ENCODE assay signal across 33 cellular contexts in the genomic region with DNA sequence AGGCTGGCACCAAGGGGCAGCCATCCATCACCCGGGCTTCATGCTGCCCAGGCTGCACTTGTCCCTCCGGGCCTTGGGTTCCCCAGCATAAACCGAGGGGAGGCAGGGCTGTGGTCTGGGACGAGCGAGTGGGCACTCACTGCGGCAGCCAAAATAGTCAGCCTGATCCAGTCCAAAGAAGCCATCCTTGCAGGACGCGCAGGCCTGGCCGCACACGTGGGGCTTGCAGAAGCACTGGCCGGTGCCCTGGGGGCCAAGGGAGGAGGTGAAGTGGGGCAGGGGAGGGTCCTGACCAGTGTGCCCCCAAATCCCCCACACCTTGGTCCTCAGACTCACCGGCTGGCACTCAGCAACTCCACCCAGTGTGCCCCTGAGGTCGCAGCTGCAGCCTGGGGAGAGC.
"Had no signal": no experiment of that assay in that cellular context is flagged by ENCODE, and none has a peak within 500 bp of the region (broad histone marks: within the 10 kb centered on the region; RNA-seq: fewer than 3 reads in every experiment).

No MANE protein-coding gene starts in this region.

- H3K4me3 ChIP-seq: adrenal gland, body of pancreas, esophagus squamous epithelium, gastroesophageal sphincter, heart right ventricle had no signal

- H3K27me3 ChIP-seq: adrenal gland, body of pancreas, esophagus squamous epithelium, gastroesophageal sphincter, heart right ventricle had no signal

- H3K9me3 ChIP-seq: adrenal gland, body of pancreas, esophagus squamous epithelium, gastroesophageal sphincter, heart right ventricle had no signal

- ATAC-seq: activated CD4-positive, CD25-positive, alpha-beta regulatory T cell treated with anti-CD3 and anti-CD28 coated beads, Interleukin-2, amount 50 U/mL, for 24 hours; activated CD8-positive, alpha-beta memory T cell treated with anti-CD3 and anti-CD28 coated beads, Interleukin-2, amount 10 ng/mL, durations not matched to agents 7 days and 5 days; activated CD8-positive, alpha-beta T cell treated with anti-CD3 and anti-CD28 coated beads, Interleukin-2, amount 10 ng/mL, durations not matched to agents 7 days and 5 days; activated naive CD8-positive, alpha-beta T cell treated with anti-CD3 and anti-CD28 coated beads, Interleukin-2, amount 50 U/mL, for 24 hours; body of pancreas; heart right ventricle; T-helper 17 cell had no signal

- H3K4me1 ChIP-seq: adrenal gland, body of pancreas, gastroesophageal sphincter had no signal

- H3K36me3 Mint-ChIP-seq: activated CD4-positive, alpha-beta memory T cell treated with anti-CD3 and anti-CD28 coated beads for 36 hours; activated CD8-positive, alpha-beta memory T cell treated with anti-CD3 and anti-CD28 coated beads, Interleukin-2, amount 10 ng/mL, durations not matched to agents 7 days and 5 days; activated naive CD4-positive, alpha-beta T cell treated with anti-CD3 and anti-CD28 coated beads, Interleukin-2, amount 50 U/mL, for 24 hours; activated naive CD8-positive, alpha-beta T cell treated with anti-CD3 and anti-CD28 coated beads for 36 hours had no signal

- H3K4me3 Mint-ChIP-seq: activated B cell treated with CpG ODN at 0.5 μM for 24 hours; activated CD4-positive, alpha-beta memory T cell treated with anti-CD3 and anti-CD28 coated beads for 36 hours; activated CD4-positive, alpha-beta T cell treated with anti-CD3 and anti-CD28 coated beads, Interleukin-2, amount 10 ng/mL, durations not matched to agents 24 days and 14 days; activated CD8-positive, alpha-beta memory T cell treated with anti-CD3 and anti-CD28 coated beads, Interleukin-2, amount 10 ng/mL, durations not matched to agents 7 days and 5 days; activated CD8-positive, alpha-beta T cell treated with anti-CD3 and anti-CD28 coated beads, Interleukin-2, amount 10 ng/mL, durations not matched to agents 7 days and 5 days; activated naive CD4-positive, alpha-beta T cell treated with anti-CD3 and anti-CD28 coated beads for 36 hours; activated naive CD4-positive, alpha-beta T cell treated with anti-CD3 and anti-CD28 coated beads, Interleukin-2, amount 50 U/mL, for 24 hours; activated naive CD8-positive, alpha-beta T cell treated with anti-CD3 and anti-CD28 coated beads for 36 hours; activated naive CD8-positive, alpha-beta T cell treated with anti-CD3 and anti-CD28 coated beads, Interleukin-2, amount 50 U/mL, for 24 hours; activated T-helper 1 cell treated with anti-CD3 and anti-CD28 coated beads, Interleukin-12 subunit alpha, Interleukin-12 subunit beta, Interleukin-2, Interleukin-4 antibody, amounts not matched to agents 30 ng/mL and 10 ng/mL and 1 ng/mL, durations not matched to agents 14 hours and 24 hours and 36 hours; T-helper 17 cell; T-helper 2 cell treated with Interferon-gamma antibody and Interleukin-4, amounts not matched to agents 5 μg/mL and 100 μg/mL, for 36 hours had no signal

- H3K9me3 Mint-ChIP-seq: activated B cell treated with CpG ODN at 0.5 μM for 24 hours; activated CD4-positive, alpha-beta memory T cell treated with anti-CD3 and anti-CD28 coated beads for 36 hours; activated CD4-positive, alpha-beta T cell treated with anti-CD3 and anti-CD28 coated beads, Interleukin-2, amount 10 ng/mL, durations not matched to agents 24 days and 14 days; activated naive CD4-positive, alpha-beta T cell treated with anti-CD3 and anti-CD28 coated beads for 36 hours; activated naive CD4-positive, alpha-beta T cell treated with anti-CD3 and anti-CD28 coated beads, Interleukin-2, amount 50 U/mL, for 24 hours; activated naive CD8-positive, alpha-beta T cell treated with anti-CD3 and anti-CD28 coated beads for 36 hours; activated naive CD8-positive, alpha-beta T cell treated with anti-CD3 and anti-CD28 coated beads, Interleukin-2, amount 50 U/mL, for 24 hours; activated T-helper 1 cell treated with anti-CD3 and anti-CD28 coated beads, Interleukin-12 subunit alpha, Interleukin-12 subunit beta, Interleukin-2, Interleukin-4 antibody, amounts not matched to agents 30 ng/mL and 10 ng/mL and 1 ng/mL, durations not matched to agents 14 hours and 24 hours and 36 hours; activated T-helper 2 cell treated with anti-CD3 and anti-CD28 coated beads, Interferon-gamma antibody, Interleukin-2, Interleukin-4, amounts not matched to agents 10 μg/mL and 5 μg/mL and 100 μg/mL, durations not matched to agents 14 hours and 24 hours and 36 hours; T-helper 2 cell treated with Interferon-gamma antibody and Interleukin-4, amounts not matched to agents 5 μg/mL and 100 μg/mL, for 36 hours had no signal

- DNase-seq: activated B cell treated with CpG ODN at 0.5 μM for 24 hours; activated CD4-positive, alpha-beta memory T cell treated with anti-CD3 and anti-CD28 coated beads for 36 hours; activated CD4-positive, alpha-beta T cell treated with anti-CD3 and anti-CD28 coated beads, Interleukin-2, amount 10 ng/mL, durations not matched to agents 24 days and 14 days; activated CD8-positive, alpha-beta memory T cell treated with anti-CD3 and anti-CD28 coated beads, Interleukin-2, amount 10 ng/mL, durations not matched to agents 7 days and 5 days; activated CD8-positive, alpha-beta memory T cell treated with anti-CD3 and anti-CD28 coated beads, Interleukin-2, amount 50 U/mL, for 4 hours; activated CD8-positive, alpha-beta T cell treated with anti-CD3 and anti-CD28 coated beads, Interleukin-2, amount 10 ng/mL, durations not matched to agents 7 days and 5 days; activated effector memory CD4-positive, alpha-beta T cell treated with anti-CD3 and anti-CD28 coated beads, Interleukin-2, amount 50 U/mL, for 16 hours; activated naive CD4-positive, alpha-beta T cell treated with anti-CD3 and anti-CD28 coated beads for 36 hours; activated naive CD8-positive, alpha-beta T cell treated with anti-CD3 and anti-CD28 coated beads for 36 hours; activated naive CD8-positive, alpha-beta T cell treated with anti-CD3 and anti-CD28 coated beads, Interleukin-2, amount 50 U/mL, for 24 hours; activated T-cell treated with anti-CD3 and anti-CD28 coated beads, Interleukin-2, amount 50 U/mL, for 1 hour; activated T-cell treated with anti-CD3 and anti-CD28 coated beads, Interleukin-2, amount 50 U/mL, for 48 hours; adrenal gland; amygdala; aorta; body of pancreas; caudate nucleus; cortex of kidney; dermis blood vessel endothelial cell; effector CD4-positive, alpha-beta T cell; esophagus squamous epithelium; foreskin melanocyte; heart right ventricle; T-helper 17 cell; T1000; WERI-Rb-1 had no signal

- H3K27ac Mint-ChIP-seq: activated CD4-positive, alpha-beta memory T cell treated with anti-CD3 and anti-CD28 coated beads for 36 hours; activated CD4-positive, alpha-beta T cell treated with anti-CD3 and anti-CD28 coated beads, Interleukin-2, amount 10 ng/mL, durations not matched to agents 24 days and 14 days; activated CD8-positive, alpha-beta memory T cell treated with anti-CD3 and anti-CD28 coated beads, Interleukin-2, amount 10 ng/mL, durations not matched to agents 7 days and 5 days; activated CD8-positive, alpha-beta T cell treated with anti-CD3 and anti-CD28 coated beads, Interleukin-2, amount 10 ng/mL, durations not matched to agents 7 days and 5 days; activated naive CD4-positive, alpha-beta T cell treated with anti-CD3 and anti-CD28 coated beads for 36 hours; activated naive CD4-positive, alpha-beta T cell treated with anti-CD3 and anti-CD28 coated beads, Interleukin-2, amount 50 U/mL, for 24 hours; activated naive CD8-positive, alpha-beta T cell treated with anti-CD3 and anti-CD28 coated beads for 36 hours; activated naive CD8-positive, alpha-beta T cell treated with anti-CD3 and anti-CD28 coated beads, Interleukin-2, amount 50 U/mL, for 24 hours; activated T-helper 1 cell treated with anti-CD3 and anti-CD28 coated beads, Interleukin-12 subunit alpha, Interleukin-12 subunit beta, Interleukin-2, Interleukin-4 antibody, amounts not matched to agents 30 ng/mL and 10 ng/mL and 1 ng/mL, durations not matched to agents 14 hours and 24 hours and 36 hours; activated T-helper 2 cell treated with anti-CD3 and anti-CD28 coated beads, Interferon-gamma antibody, Interleukin-2, Interleukin-4, amounts not matched to agents 10 μg/mL and 5 μg/mL and 100 μg/mL, durations not matched to agents 14 hours and 24 hours and 36 hours; T-helper 17 cell; T-helper 2 cell treated with Interferon-gamma antibody and Interleukin-4, amounts not matched to agents 5 μg/mL and 100 μg/mL, for 36 hours had no signal

- H3K27me3 Mint-ChIP-seq: activated B cell treated with CpG ODN at 0.5 μM for 24 hours had no signal

- H3K4me1 Mint-ChIP-seq: activated CD4-positive, alpha-beta T cell treated with anti-CD3 and anti-CD28 coated beads, Interleukin-2, amount 10 ng/mL, durations not matched to agents 24 days and 14 days; activated CD8-positive, alpha-beta memory T cell treated with anti-CD3 and anti-CD28 coated beads, Interleukin-2, amount 10 ng/mL, durations not matched to agents 7 days and 5 days; activated naive CD4-positive, alpha-beta T cell treated with anti-CD3 and anti-CD28 coated beads, Interleukin-2, amount 50 U/mL, for 24 hours; activated naive CD8-positive, alpha-beta T cell treated with anti-CD3 and anti-CD28 coated beads for 36 hours; T-helper 17 cell had no signal

- H3K27ac ChIP-seq: adrenal gland, body of pancreas, epithelial cell of prostate, esophagus squamous epithelium, gastroesophageal sphincter, heart right ventricle, WERI-Rb-1 had no signal
